Comparison of ENCODE assay signal across 35 cellular contexts in genomic region chr2:180840641-180841040, GRCh38.
"Had no signal": no experiment of that assay in that cellular context is flagged by ENCODE, and none has a peak within 500 bp of the region (broad histone marks: within the 10 kb centered on the region; RNA-seq: fewer than 3 reads in every experiment).

No MANE protein-coding gene starts in this region.

- H3K36me3 ChIP-seq: MG63 had no signal

- H3K9me3 ChIP-seq: MG63 had no signal

- H3K4me3 ChIP-seq: MG63 had no signal

- DNase-seq: Karpas-422, Kasumi-1, MG63, MM.1S, MV-4-11, NCI-H1048, NCI-H1092, NCI-H1092 treated with DMSO at 0.1 percent for 48 hours, NCI-H1105, NCI-H1105 treated with DMSO at 0.1 percent for 48 hours, NCI-H1417, NCI-H1417 treated with DMSO at 0.1 percent for 48 hours, NCI-H1436, NCI-H1436 treated with DMSO at 0.1 percent for 48 hours, NCI-H146, NCI-H1694, NCI-H1694 treated with DMSO at 0.1 percent for 48 hours, NCI-H187, NCI-H187 treated with DMSO at 0.1 percent for 48 hours, NCI-H1930, NCI-H2029, NCI-H2029 treated with DMSO at 0.1 percent for 48 hours, NCI-H2081, NCI-H2081 treated with DMSO at 0.1 percent for 48 hours, NCI-H2107, NCI-H2171, NCI-H2227 treated with DMSO at 0.1 percent for 48 hours, NCI-H226, NCI-H345, NCI-H446, NCI-H446 treated with DMSO at 0.1 percent for 48 hours, NCI-H510A, NCI-H510A treated with DMSO at 0.1 percent for 48 hours, NCI-H524, NCI-H524 treated with DMSO at 0.1 percent for 48 hours had no signal

- H3K27me3 ChIP-seq: MG63 had no signal
